In the genomic region with DNA sequence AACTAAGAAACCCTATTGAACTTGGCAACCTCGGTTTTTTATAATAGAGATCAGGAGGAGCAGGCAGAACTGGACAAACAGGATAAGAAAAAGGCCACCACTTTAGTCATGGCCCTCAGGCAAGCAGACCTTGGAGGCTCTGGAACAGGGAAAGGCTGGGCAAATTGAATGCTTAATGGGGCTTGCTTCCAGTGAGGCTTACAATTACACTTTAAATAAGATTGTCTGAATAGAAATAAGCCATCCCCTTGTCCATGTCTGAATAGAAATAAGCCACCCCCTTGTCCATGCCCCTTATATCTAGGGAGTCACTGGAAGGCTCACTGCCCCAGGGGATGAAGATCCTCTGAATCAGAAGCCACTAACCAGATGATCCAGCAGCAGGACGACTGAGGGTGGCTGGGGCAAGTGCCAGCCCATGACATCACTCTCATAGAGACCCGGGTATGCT, we compare ENCODE assay signal across 25 cellular contexts. TPM values are rescaled to one million over a fixed set of nuclear protein-coding genes. Genes with fewer than 3 reads are reported as not detected.
A peak's percentile ranks its signal among the peaks of the same experiment; 100 is the strongest.
DNase-seq lines count a peak whose midpoint lies in the region; ATAC-seq and TF ChIP-seq lines count a peak whose summit lies in the region.
"Had no signal": no experiment of that assay in that cellular context is flagged by ENCODE, and none has a peak within 500 bp of the region (broad histone marks: within the 10 kb centered on the region; RNA-seq: fewer than 3 reads in every experiment).

No MANE protein-coding gene starts in this region.

- no peak for TF ChIP-seq POLR2A in adrenal gland (IDR thresholded peaks at IDR 0.05)

- no peak overlapping the region for H3K4me3 Mint-ChIP-seq in activated CD8-positive, alpha-beta memory T cell treated with anti-CD3 and anti-CD28 coated beads, Interleukin-2, amount 10 ng/mL, durations not matched to agents 7 days and 5 days
- H3K4me3 Mint-ChIP-seq: activated CD4-positive, alpha-beta T cell treated with anti-CD3 and anti-CD28 coated beads, Interleukin-2, amount 10 ng/mL, durations not matched to agents 7 days and 5 days; activated naive CD4-positive, alpha-beta T cell treated with anti-CD3 and anti-CD28 coated beads for 36 hours; IgD-negative memory B cell; immature natural killer cell; nephron; stimulated activated effector memory CD8-positive, alpha-beta T cell treated with anti-CD3 and anti-CD28 coated beads, Interleukin-12 subunit alpha, Interleukin-12 subunit beta, amount 100 ng/mL, for 72 hours had no signal

- peaks cover 3% of the 10 kb centered on the region for H3K27me3 Mint-ChIP-seq in activated CD8-positive, alpha-beta memory T cell treated with anti-CD3 and anti-CD28 coated beads, Interleukin-2, amount 10 ng/mL, durations not matched to agents 7 days and 5 days

- intact Hi-C loops in adrenal gland (cut with DNase I): no loop called here

- H3K4me1 ChIP-seq in adrenal gland (replicated peaks in 1 of 2): peaks cover 14 to 18% of the 10 kb centered on the region in 2 donors

- peak overlapping the region in 3 of 5 donors; percentile 47 to 58 (median 57) for H3K27ac ChIP-seq in adrenal gland
- H3K27ac ChIP-seq: coronary artery, tibial nerve had no signal

- CTCF ChIA-PET in activated CD8-positive, alpha-beta memory T cell treated with anti-CD3 and anti-CD28 coated beads, Interleukin-2, amount 10 ng/mL, durations not matched to agents 7 days and 5 days (lab: Charles Lee): no interaction called here

- H3K27me3 ChIP-seq in adrenal gland: no peaks in the 10 kb centered on the region
- H3K27me3 ChIP-seq: tibial nerve had no signal

- no peak for ATAC-seq in HG03521 (IDR thresholded peaks at IDR 0.05; ENCODE audit: unreplicated experiment)
- ATAC-seq in activated CD8-positive, alpha-beta memory T cell treated with anti-CD3 and anti-CD28 coated beads, Interleukin-2, amount 10 ng/mL, durations not matched to agents 7 days and 5 days: no peak
- ATAC-seq: stimulated activated effector memory CD8-positive, alpha-beta T cell treated with anti-CD3 and anti-CD28 coated beads, Interleukin-12 subunit alpha, Interleukin-12 subunit beta, amount 100 ng/mL, for 72 hours had no signal

- H3K4me3 ChIP-seq in adrenal gland: no peak overlapping the region
- H3K4me3 ChIP-seq: coronary artery, tibial nerve had no signal

- H3K9me3 ChIP-seq in adrenal gland (replicated peaks in 1 of 3): no peaks in the 10 kb centered on the region
- H3K9me3 ChIP-seq: tibial nerve had no signal

- H3K36me3 ChIP-seq in adrenal gland (replicated peaks in 1 of 2): no peaks in the 10 kb centered on the region
- H3K36me3 ChIP-seq: tibial nerve had no signal

- H3K27ac Mint-ChIP-seq in activated CD8-positive, alpha-beta memory T cell treated with anti-CD3 and anti-CD28 coated beads, Interleukin-2, amount 10 ng/mL, durations not matched to agents 7 days and 5 days: no peak overlapping the region
- H3K27ac Mint-ChIP-seq: activated CD4-positive, alpha-beta T cell treated with anti-CD3 and anti-CD28 coated beads, Interleukin-2, amount 10 ng/mL, durations not matched to agents 7 days and 5 days; activated naive CD4-positive, alpha-beta T cell treated with anti-CD3 and anti-CD28 coated beads for 36 hours; IgD-negative memory B cell; immature natural killer cell; nephron; stimulated activated effector memory CD8-positive, alpha-beta T cell treated with anti-CD3 and anti-CD28 coated beads, Interleukin-12 subunit alpha, Interleukin-12 subunit beta, amount 100 ng/mL, for 72 hours had no signal

- no peak for TF ChIP-seq CTCF in adrenal gland (IDR thresholded peaks at IDR 0.05)

- DNase-seq in SIG-M5 treated with dmso at 0.1 percent for 504 hours (lab: John Stamatoyannopoulos, UW; ENCODE audit: unreplicated experiment): peak; percentile 29
- no peak for DNase-seq in SIG-M5 (lab: John Stamatoyannopoulos, UW)
- DNase-seq in adrenal gland: peak in 6 of 7 donors; percentile 29 to 62 (median 49)
- DNase-seq in islet precursor cell: peak; percentile 79
- no peak for DNase-seq in globus pallidus (ENCODE audit: low spot score)
- no peak for DNase-seq in DMS 273 (lab: John Stamatoyannopoulos, UW; ENCODE audit: unreplicated experiment)
- DNase-seq in activated CD8-positive, alpha-beta memory T cell treated with anti-CD3 and anti-CD28 coated beads, Interleukin-2, amount 10 ng/mL, durations not matched to agents 7 days and 5 days: no peak
- DNase-seq: 8988T; activated CD4-positive, alpha-beta T cell treated with anti-CD3 and anti-CD28 coated beads, Interleukin-2, amount 10 ng/mL, durations not matched to agents 7 days and 5 days; activated naive CD4-positive, alpha-beta T cell treated with anti-CD3 and anti-CD28 coated beads for 36 hours; activated T-cell treated with anti-CD3 and anti-CD28 coated beads for 4 hours; head of caudate nucleus; immature natural killer cell; NCI-H1048; NCI-H2107; NCI-H526 treated with DMSO at 0.1 percent for 48 hours; OCI-M1; stimulated activated CD4-positive, alpha-beta T cell treated with anti-CD3 and anti-CD28 coated beads, Interleukin-12 subunit alpha, Interleukin-12 subunit beta, amount 100 ng/mL, for 4 hours had no signal

- no peaks in the 10 kb centered on the region for H3K36me3 Mint-ChIP-seq in activated CD8-positive, alpha-beta memory T cell treated with anti-CD3 and anti-CD28 coated beads, Interleukin-2, amount 10 ng/mL, durations not matched to agents 7 days and 5 days
- H3K36me3 Mint-ChIP-seq: immature natural killer cell; stimulated activated effector memory CD8-positive, alpha-beta T cell treated with anti-CD3 and anti-CD28 coated beads, Interleukin-12 subunit alpha, Interleukin-12 subunit beta, amount 100 ng/mL, for 72 hours had no signal

- H3K4me1 Mint-ChIP-seq in activated CD8-positive, alpha-beta memory T cell treated with anti-CD3 and anti-CD28 coated beads, Interleukin-2, amount 10 ng/mL, durations not matched to agents 7 days and 5 days: no peaks in the 10 kb centered on the region
- H3K4me1 Mint-ChIP-seq: activated CD4-positive, alpha-beta T cell treated with anti-CD3 and anti-CD28 coated beads, Interleukin-2, amount 10 ng/mL, durations not matched to agents 7 days and 5 days; IgD-negative memory B cell; immature natural killer cell; stimulated activated effector memory CD8-positive, alpha-beta T cell treated with anti-CD3 and anti-CD28 coated beads, Interleukin-12 subunit alpha, Interleukin-12 subunit beta, amount 100 ng/mL, for 72 hours had no signal

- peaks cover 4% of the 10 kb centered on the region for H3K9me3 Mint-ChIP-seq in activated CD8-positive, alpha-beta memory T cell treated with anti-CD3 and anti-CD28 coated beads, Interleukin-2, amount 10 ng/mL, durations not matched to agents 7 days and 5 days (ENCODE audit: low read depth)

- 29 to 65% (median 49%) methylated on average over 2 to 3 of the region's 3 CpGs for WGBS in adrenal gland, 4 donors

RNA-seq across cellular contexts. Expression of a gene that starts 40.6 kb away (rescaled TPM):
- total RNA-seq in adrenal gland: under 1 TPM in 5 of 8 donors, not detected in 3; 0.19 to 0.55 (median 0.28) TPM
- under 1 TPM in 1 of 3 donors, not detected in 2; 0.03 TPM for polyA plus RNA-seq in adrenal gland
- total RNA-seq in activated CD8-positive, alpha-beta memory T cell treated with anti-CD3 and anti-CD28 coated beads, Interleukin-2, amount 10 ng/mL, durations not matched to agents 7 days and 5 days: not detected
- total RNA-seq: activated CD4-positive, alpha-beta T cell treated with anti-CD3 and anti-CD28 coated beads, Interleukin-2, amount 10 ng/mL, durations not matched to agents 7 days and 5 days; activated naive CD4-positive, alpha-beta T cell treated with anti-CD3 and anti-CD28 coated beads for 36 hours; lung microvascular endothelial cell had no signal
- polyA plus RNA-seq: IgD-negative memory B cell, immature natural killer cell had no signal

RNA-seq across cellular contexts. Expression of a gene that starts 57.1 kb away (rescaled TPM):
- total RNA-seq in adrenal gland: 10 to 100 TPM; 12.1 to 23.2 (median 17.2) TPM
- polyA plus RNA-seq in adrenal gland: 10 to 100 TPM; 17.6 to 33.2 (median 21.0) TPM
- total RNA-seq in activated CD8-positive, alpha-beta memory T cell treated with anti-CD3 and anti-CD28 coated beads, Interleukin-2, amount 10 ng/mL, durations not matched to agents 7 days and 5 days: 10 to 100 TPM; 18.6 to 19.7 TPM

Comparison
In these comparisons a context has a peak if more than half of its experiments do, and no peak if none do; other contexts are left out.
1. DNase-seq: peak in SIG-M5 treated with dmso at 0.1 percent for 504 hours (single experiment), adrenal gland (6 of 7) and islet precursor cell (single experiment); none in SIG-M5 (single experiment), globus pallidus (single experiment), DMS 273 (single experiment) and activated CD8-positive, alpha-beta memory T cell treated with anti-CD3 and anti-CD28 coated beads, Interleukin-2, amount 10 ng/mL, durations not matched to agents 7 days and 5 days (single experiment).